ENCODE assay signal across 14 cellular contexts in the genomic region with DNA sequence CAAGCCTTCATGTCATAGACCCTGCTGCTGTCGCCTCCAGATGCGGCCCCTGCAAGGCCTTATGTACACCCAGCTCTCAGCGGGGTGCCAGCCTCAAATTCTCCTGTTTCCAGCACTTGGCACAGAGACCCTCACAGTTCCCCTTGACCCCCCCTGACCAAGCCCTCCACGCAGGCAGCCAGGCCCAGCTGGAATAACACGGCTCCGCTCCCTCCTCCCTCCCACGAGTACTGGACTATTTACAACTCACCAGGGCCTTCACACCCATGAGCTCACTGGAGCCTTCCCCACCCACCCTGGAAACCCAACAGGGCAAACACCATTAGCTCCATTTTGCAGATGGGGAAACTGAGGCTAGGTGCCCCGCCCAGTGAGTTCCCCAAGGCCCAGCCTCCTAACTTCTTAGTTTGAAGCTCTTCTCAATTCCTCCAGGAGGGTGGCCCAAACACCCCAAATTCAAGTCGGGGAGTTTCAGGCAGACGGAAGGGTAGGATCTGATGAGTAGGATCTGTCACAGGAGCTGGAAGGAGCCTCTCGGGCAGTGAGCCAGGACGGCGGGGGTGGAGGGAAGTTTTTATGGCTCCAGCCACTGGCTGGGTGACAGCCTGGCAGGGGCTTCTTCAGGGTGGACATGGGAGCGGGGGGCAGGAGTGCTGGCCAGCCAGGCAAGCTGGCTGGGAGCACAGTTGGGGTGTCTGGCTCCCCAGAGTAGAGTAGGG. TPM values are rescaled to one million over a fixed set of nuclear protein-coding genes. Genes with fewer than 3 reads are reported as not detected.
"Had no signal": no experiment of that assay in that cellular context is flagged by ENCODE, and none has a peak within 500 bp of the region (broad histone marks: within the 10 kb centered on the region; RNA-seq: fewer than 3 reads in every experiment).

No MANE protein-coding gene starts in this region.

- H3K27ac ChIP-seq: dorsolateral prefrontal cortex, esophagus squamous epithelium, foreskin keratinocyte, prostate gland, right lobe of liver had no signal

- H3K27me3 ChIP-seq: right lobe of liver had no signal

- DNase-seq: activated CD4-positive, alpha-beta T cell treated with anti-CD3 and anti-CD28 coated beads, Interleukin-2, amount 50 U/mL, for 4 hours; activated T-cell treated with anti-CD3 and anti-CD28 coated beads, Interleukin-2, amount 50 U/mL, for 1 hour; esophagus squamous epithelium; naive thymus-derived CD8-positive, alpha-beta T cell; right lobe of liver; stimulated activated CD4-positive, alpha-beta T cell treated with anti-CD3 and anti-CD28 coated beads, Interleukin-4, amount 100 ng/mL, for 1 hour had no signal

- H3K4me1 ChIP-seq: esophagus squamous epithelium, foreskin keratinocyte, prostate gland, right lobe of liver had no signal

- H3K4me3 ChIP-seq: dorsolateral prefrontal cortex, esophagus squamous epithelium, mucosa of descending colon, prostate gland, right lobe of liver had no signal

- H3K36me3 ChIP-seq: esophagus squamous epithelium, prostate gland, right lobe of liver had no signal

- H3K9me3 ChIP-seq: esophagus squamous epithelium, mucosa of descending colon, prostate gland, right lobe of liver had no signal

RNA-seq across cellular contexts. Expression of gene DLX4, which starts 17.5 kb away (rescaled TPM):
- total RNA-seq: cerebellum, left lobe of liver, prostate gland, right lobe of liver, temporal lobe, urinary bladder had no signal

RNA-seq across cellular contexts. Expression of gene DLX3, which starts 43.5 kb away (rescaled TPM):
- total RNA-seq: left lobe of liver, right lobe of liver, urinary bladder had no signal
